Comparison of ENCODE assay signal across 8 cellular contexts in genomic region chr17:76104140-76104895, GRCh38. TPM values are rescaled to one million over a fixed set of nuclear protein-coding genes. Genes with fewer than 3 reads are reported as not detected.
DNase-seq lines count a peak whose midpoint lies in the region; ATAC-seq and TF ChIP-seq lines count a peak whose summit lies in the region.

No MANE protein-coding gene starts in this region.

- DNase-seq in CD14-positive monocyte (ENCODE audit: low spot score) (no peak), NOMO-1 treated with DMSO at 0.1 percent for 48 hours (lab: John Stamatoyannopoulos, UW; ENCODE audit: unreplicated experiment) (peak; percentile 49), neural progenitor cell (ENCODE audit: low spot score) (no peak), NCI-H1694 (lab: John Stamatoyannopoulos, UW) (no peak), HPDE6-E6E7 (ENCODE audit: extremely low spot score) (no peak), GM03348 (ENCODE audit: low spot score) (no peak)
- DNase-seq in effector memory CD4-positive, alpha-beta T cell: no peak

- H4K20me1 ChIP-seq in neural progenitor cell (ENCODE audit: low read depth): no peaks in the 10 kb centered on the region

- intact Hi-C loops in CD14-positive monocyte (cut with micrococcal nuclease): loop anchor here in 1 of 2 donors (5.0 kb wide), 1 partner anchor 163 kb away; the partner anchor contains the start of gene UBALD2

- H3K27ac ChIP-seq in effector memory CD4-positive, alpha-beta T cell (ENCODE audit: insufficient read depth, low read length, poor library complexity, severe bottlenecking): peak overlapping the region; percentile 78
- H3K27ac ChIP-seq in neural progenitor cell: no peak overlapping the region

- no peak for ATAC-seq in HG02938 (IDR thresholded peaks at IDR 0.05; ENCODE audit: unreplicated experiment)

- H3K9ac ChIP-seq in neural progenitor cell: no peak overlapping the region

- H3K4me1 Mint-ChIP-seq in CD14-positive monocyte (peaks cover 34% of the 10 kb centered on the region), neural progenitor cell (peaks cover 24% of the 10 kb centered on the region)

- peak overlapping the region; percentile 95 for H3K4me2 ChIP-seq in neural progenitor cell

- peaks cover 21 to 25% of the 10 kb centered on the region in 2 donors for H3K36me3 Mint-ChIP-seq in CD14-positive monocyte
- H3K36me3 Mint-ChIP-seq in neural progenitor cell: peaks cover 13% of the 10 kb centered on the region

- H3K27ac Mint-ChIP-seq in CD14-positive monocyte: peak overlapping the region; percentile 92 to 96 (median 93)
- peak overlapping the region; percentile 17 for H3K27ac Mint-ChIP-seq in neural progenitor cell

- H3F3A ChIP-seq in neural progenitor cell (ENCODE audit: low read depth): peaks cover 25% of the 10 kb centered on the region

- H2AFZ ChIP-seq in neural progenitor cell (replicated peaks): peak overlapping the region; percentile 99

- TF ChIP-seq CTCF in CD14-positive monocyte (IDR thresholded peaks at IDR 0.05) (no peak), neural progenitor cell (IDR thresholded peaks at IDR 0.05) (no peak)

- no peaks in the 10 kb centered on the region for H3K27me3 ChIP-seq in effector memory CD4-positive, alpha-beta T cell (replicated peaks; ENCODE audit: control insufficient read depth, insufficient read depth, low read length, poor library complexity, severe bottlenecking)
- H3K27me3 ChIP-seq in neural progenitor cell: no peaks in the 10 kb centered on the region

- H3K9me3 ChIP-seq in effector memory CD4-positive, alpha-beta T cell (ENCODE audit: control insufficient read depth, low read length): no peaks in the 10 kb centered on the region
- H3K9me3 ChIP-seq in neural progenitor cell (ENCODE audit: low read depth): no peaks in the 10 kb centered on the region

- H3K4me3 ChIP-seq in effector memory CD4-positive, alpha-beta T cell (ENCODE audit: insufficient read depth, low read depth, low read length, poor library complexity, severe bottlenecking): peak overlapping the region; percentile 89
- peak overlapping the region; percentile 99 for H3K4me3 ChIP-seq in neural progenitor cell

- H3K4me1 ChIP-seq in effector memory CD4-positive, alpha-beta T cell (ENCODE audit: control insufficient read depth, insufficient read depth, low read length, poor library complexity, severe bottlenecking): peaks cover 12% of the 10 kb centered on the region
- peaks cover 12% of the 10 kb centered on the region for H3K4me1 ChIP-seq in neural progenitor cell

- H3K79me2 ChIP-seq in neural progenitor cell (ENCODE audit: low read depth): peaks cover 19% of the 10 kb centered on the region

- H3K9me3 Mint-ChIP-seq in CD14-positive monocyte (no peaks in the 10 kb centered on the region), neural progenitor cell (no peaks in the 10 kb centered on the region)

- H3K36me3 ChIP-seq in effector memory CD4-positive, alpha-beta T cell (ENCODE audit: control insufficient read depth, insufficient read depth, low read length): peaks cover 17% of the 10 kb centered on the region
- H3K36me3 ChIP-seq in neural progenitor cell: peaks cover 9% of the 10 kb centered on the region

- H3K4me3 Mint-ChIP-seq in CD14-positive monocyte: peak overlapping the region; percentile 98
- H3K4me3 Mint-ChIP-seq in neural progenitor cell: peak overlapping the region; percentile 97

- H3K27me3 Mint-ChIP-seq in CD14-positive monocyte (ENCODE audit: low read depth in 3 of 3): peaks cover 0 to 7% (median 1%) of the 10 kb centered on the region in 3 donors
- H3K27me3 Mint-ChIP-seq in neural progenitor cell (ENCODE audit: insufficient read depth, low read depth): peaks cover 8% of the 10 kb centered on the region

RNA-seq across cellular contexts. Expression of gene EXOC7, which starts 0.7 kb away (rescaled TPM):
- polyA plus RNA-seq in CD14-positive monocyte: 10 to 100 TPM; 30.7 to 42.4 TPM
- 64.3 and 72.8 TPM in 2 replicates for total RNA-seq in neural progenitor cell (ENCODE audit: low replicate concordance)

RNA-seq across cellular contexts. Expression of gene ZACN, which starts 25.3 kb away (rescaled TPM):
- not detected for polyA plus RNA-seq in CD14-positive monocyte
- total RNA-seq in neural progenitor cell (ENCODE audit: low replicate concordance): not detected in 2 replicates

RNA-seq across cellular contexts. Expression of gene GALR2, which starts 29.7 kb away (rescaled TPM):
- 1 to 10 TPM in 1 of 2 donors, under 1 TPM in 1; 0.22 to 1.1 TPM for polyA plus RNA-seq in CD14-positive monocyte
- total RNA-seq in neural progenitor cell (ENCODE audit: low replicate concordance): not detected in 2 replicates

RNA-seq across cellular contexts. Expression of gene SRP68, which starts 32.0 kb away (rescaled TPM):
- 10 to 100 TPM; 42.1 to 47.1 TPM for polyA plus RNA-seq in CD14-positive monocyte
- 31.7 and 32.8 TPM in 2 replicates for total RNA-seq in neural progenitor cell (ENCODE audit: low replicate concordance)

RNA-seq across cellular contexts. Expression of gene FOXJ1, which starts 36.7 kb away (rescaled TPM):
- polyA plus RNA-seq in CD14-positive monocyte: not detected
- total RNA-seq in neural progenitor cell (ENCODE audit: low replicate concordance): 0.49 and 1.7 TPM in 2 replicates
